Comparison of ENCODE assay signal across 25 cellular contexts in the genomic region with DNA sequence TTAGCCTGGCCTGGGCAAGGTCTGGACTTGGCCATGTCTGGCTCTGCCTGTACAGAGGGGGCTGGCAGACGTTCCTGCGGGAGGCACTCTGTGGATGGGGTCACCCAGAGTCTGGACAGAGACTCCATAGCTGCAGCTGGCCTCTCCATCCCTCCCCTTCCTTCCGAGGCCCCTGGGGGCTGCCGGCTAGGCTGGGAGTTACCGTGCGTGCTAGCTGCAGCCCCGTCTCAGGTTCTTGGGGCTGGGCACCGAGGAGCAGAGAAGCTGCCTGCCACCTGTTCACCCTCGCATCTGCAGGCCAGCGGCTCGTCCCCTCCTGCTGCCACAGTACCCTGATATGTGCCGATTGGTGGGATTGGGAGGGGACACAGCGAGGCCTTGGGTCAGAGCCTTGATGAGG.
DNase-seq lines count a peak whose midpoint lies in the region; ATAC-seq, FAIRE-seq and TF ChIP-seq lines count a peak whose summit lies in the region.
"Had no signal": no experiment of that assay in that cellular context is flagged by ENCODE, and none has a peak within 500 bp of the region (broad histone marks: within the 10 kb centered on the region; RNA-seq: fewer than 3 reads in every experiment).

No MANE protein-coding gene starts in this region.

- 98% methylated on average over 9 of the region's 13 CpGs for WGBS in HepG2 (ENCODE audit: low lambda C conversion rate)

- no peak overlapping the region for H3K4me3 Mint-ChIP-seq in CD4-positive, alpha-beta memory T cell
- no peak overlapping the region for H3K4me3 Mint-ChIP-seq in stimulated activated memory B cell treated with anti-CD40 and anti-IgM and Interleukin-4, amounts not matched to agents 10 μg/mL and 1 μg/mL and 100 μg/mL, for 72 hours
- H3K4me3 Mint-ChIP-seq: activated CD8-positive, alpha-beta memory T cell treated with anti-CD3 and anti-CD28 coated beads, Interleukin-2, amount 10 ng/mL, durations not matched to agents 7 days and 5 days had no signal

- H3K9me3 ChIP-seq in CD4-positive, alpha-beta memory T cell (ENCODE audit: control insufficient read depth in 1 of 2, low read length in 2 of 2), result no peaks in the 10 kb centered on the region
- H3K9me3 ChIP-seq in HepG2 (ENCODE audit: low read length), result no peaks in the 10 kb centered on the region
- H3K9me3 ChIP-seq: prostate gland, testis had no signal

- POLR2A ChIA-PET in CD4-positive, alpha-beta memory T cell (lab: Charles Lee; ENCODE audit: partially characterized antibody), result interaction anchor here (0.6 to 1.1 kb wide), 2 partner anchors 17 to 219 kb away, joined by 3 to 4 read pairs; no protein-coding TSS in a partner anchor
- POLR2A ChIA-PET in RWPE1 (lab: Yijun Ruan, JAX; ENCODE audit: low non-redundant PET) (no interaction called here), HepG2 (lab: Yijun Ruan, JAX) (no interaction called here)

- in situ Hi-C loops in HepG2 (cut with HindIII; ENCODE audit: extremely low pct_ligation_motif_present, low pct_unique_long_range_greater_than_20kb), result no loop called here

- no peaks in the 10 kb centered on the region for H3K36me3 Mint-ChIP-seq in CD4-positive, alpha-beta memory T cell
- no peaks in the 10 kb centered on the region for H3K36me3 Mint-ChIP-seq in stimulated activated memory B cell treated with anti-CD40 and anti-IgM and Interleukin-4, amounts not matched to agents 10 μg/mL and 1 μg/mL and 100 μg/mL, for 72 hours

- TF ChIP-seq POLR2A in HepG2 (IDR thresholded peaks at IDR 0.05; ENCODE audit: insufficient read depth in 1 of 2, low read depth in 2 of 2, low read length in 2 of 2), result no peak

- H4K20me1 ChIP-seq in HepG2 (ENCODE audit: insufficient read depth, low read length), result peaks cover 80% of the 10 kb centered on the region

- no peak for TF ChIP-seq RAD21 in HepG2 (CRISPR knock-in tag; IDR thresholded peaks at IDR 0.05)

- no peak overlapping the region for H3K9ac ChIP-seq in HepG2 (ENCODE audit: insufficient read depth, low read depth, low read length)

- no peak for TF ChIP-seq CTCF in RWPE1 (conservative IDR thresholded peaks at IDR 0.05; ENCODE audit: low read depth)
- no peak for TF ChIP-seq CTCF in HepG2 (CRISPR knock-in tag; IDR thresholded peaks at IDR 0.05)

- peaks cover 50% of the 10 kb centered on the region for H3K4me1 ChIP-seq in CD4-positive, alpha-beta memory T cell (ENCODE audit: insufficient read depth, low read length)
- H3K4me1 ChIP-seq in HepG2 (ENCODE audit: insufficient read depth, low read length), result peaks cover 26% of the 10 kb centered on the region

- H3K4me1 Mint-ChIP-seq in CD4-positive, alpha-beta memory T cell, result peaks cover 29 to 58% (median 43%) of the 10 kb centered on the region in 4 donors
- H3K4me1 Mint-ChIP-seq in stimulated activated memory B cell treated with anti-CD40 and anti-IgM and Interleukin-4, amounts not matched to agents 10 μg/mL and 1 μg/mL and 100 μg/mL, for 72 hours, result peaks cover 49% of the 10 kb centered on the region

- no TSS peak for BruUV-seq in HepG2 (replicated peaks; lab: Mats Ljungman, UMichigan)

- no peak for FAIRE-seq in HepG2 (lab: Jason Lieb, UNC)
- FAIRE-seq: H54, HTR-8/SVneo, small intestine had no signal

- H3K27me3 ChIP-seq in CD4-positive, alpha-beta memory T cell (ENCODE audit: insufficient read depth, low read length), result no peaks in the 10 kb centered on the region
- H3K27me3 ChIP-seq in HepG2 (ENCODE audit: control insufficient read depth in 1 of 2, insufficient read depth in 2 of 2, low read length in 2 of 2), result no peaks in the 10 kb centered on the region
- H3K27me3 ChIP-seq: cardiac muscle cell, testis had no signal

- peaks cover 0 to 5% (median 3%) of the 10 kb centered on the region in 8 donors for H3K9me3 Mint-ChIP-seq in CD4-positive, alpha-beta memory T cell
- H3K9me3 Mint-ChIP-seq in stimulated activated memory B cell treated with anti-CD40 and anti-IgM and Interleukin-4, amounts not matched to agents 10 μg/mL and 1 μg/mL and 100 μg/mL, for 72 hours, result peaks cover 4% of the 10 kb centered on the region

- no peaks in the 10 kb centered on the region for H3K36me3 ChIP-seq in CD4-positive, alpha-beta memory T cell (ENCODE audit: insufficient read depth, low read length)
- H3K36me3 ChIP-seq in HepG2 (replicated peaks in 1 of 2; ENCODE audit: control insufficient read depth in 1 of 2, insufficient read depth in 2 of 2, low read length in 2 of 2), result no peaks in the 10 kb centered on the region
- H3K36me3 ChIP-seq: cardiac muscle cell, prostate gland had no signal

- TF ChIP-seq EP300 in HepG2 (IDR thresholded peaks at IDR 0.05; ENCODE audit: low read depth in 2 of 2, low read length in 2 of 2), result no peak
- TF ChIP-seq EP300 in HepG2 (CRISPR knock-in tag; IDR thresholded peaks at IDR 0.05; ENCODE audit: borderline replicate concordance), result no peak

- no peak for DNase-seq in CD4-positive, alpha-beta memory T cell
- DNase-seq in RWPE1 (ENCODE audit: low spot score) (no peak), HepG2 (ENCODE audit: low spot score) (no peak)
- DNase-seq in stimulated activated naive CD8-positive, alpha-beta T cell treated with anti-CD3 and anti-CD28 coated beads, Interleukin-15, Interleukin-2, amounts not matched to agents 100 U/mL and 50 U/mL, for 24 hours, result no peak
- DNase-seq: activated CD4-positive, alpha-beta T cell treated with anti-CD3 and anti-CD28 coated beads, Interleukin-2, amount 10 ng/mL, durations not matched to agents 7 days and 5 days; activated CD8-positive, alpha-beta memory T cell treated with anti-CD3 and anti-CD28 coated beads, Interleukin-2, amount 10 ng/mL, durations not matched to agents 7 days and 5 days; activated naive CD4-positive, alpha-beta T cell treated with anti-CD3 and anti-CD28 coated beads, Interleukin-2, amount 10 ng/mL, durations not matched to agents 7 days and 5 days; activated T-cell treated with anti-CD3 and anti-CD28 coated beads, Interleukin-2, amount 50 U/mL, for 72 hours; anterior cingulate cortex; COR-L47; GDM1; Karpas-422; mesenchymal stem cell; MV-4-11; NCI-H69; small intestine; stimulated activated CD4-positive, alpha-beta T cell treated with anti-CD3 and anti-CD28 coated beads, Interleukin-2, amount 100 ng/mL, for 24 hours; testis had no signal

- intact Hi-C loops in CD4-positive, alpha-beta memory T cell (cut with micrococcal nuclease), result loop anchor here (2.0 to 10.0 kb wide), 4 partner anchors 17 to 325 kb away; partner anchors contain the start of genes BRD3 and RNU6ATAC
- intact Hi-C loops in HepG2 (cut with micrococcal nuclease; ENCODE audit: unreplicated experiment), result loop anchor here (10.0 kb wide), 1 partner anchor 45 kb away; no protein-coding TSS in a partner anchor

- H3K79me2 ChIP-seq in HepG2 (ENCODE audit: insufficient read depth, low read length), result peaks cover 65% of the 10 kb centered on the region

- H3K27ac ChIP-seq in CD4-positive, alpha-beta memory T cell (ENCODE audit: low read depth, low read length), result peak overlapping the region; percentile 97
- peak overlapping the region; percentile 99 for H3K27ac ChIP-seq in RWPE1
- H3K27ac ChIP-seq in HepG2 (ENCODE audit: extremely low read length, insufficient read depth, low read length), result no peak overlapping the region
- H3K27ac ChIP-seq: cardiac muscle cell, testis had no signal

- CTCF ChIA-PET in CD4-positive, alpha-beta memory T cell (lab: Charles Lee; ENCODE audit: partially characterized antibody), result no interaction called here
- CTCF ChIA-PET in RWPE1 (lab: Yijun Ruan, JAX) (no interaction called here), HepG2 (lab: Yijun Ruan, JAX; ENCODE audit: low intra/inter-chr PET ratio, low total read pairs) (no interaction called here)

- H2AFZ ChIP-seq in HepG2 (ENCODE audit: low read length), result no peak overlapping the region

- H3K27me3 Mint-ChIP-seq in CD4-positive, alpha-beta memory T cell, result no peaks in the 10 kb centered on the region
- H3K27me3 Mint-ChIP-seq in stimulated activated memory B cell treated with anti-CD40 and anti-IgM and Interleukin-4, amounts not matched to agents 10 μg/mL and 1 μg/mL and 100 μg/mL, for 72 hours, result no peaks in the 10 kb centered on the region

- ATAC-seq in HepG2 (no peak), HG03025 (IDR thresholded peaks at IDR 0.05; ENCODE audit: low FRiP score, unreplicated experiment) (no peak), HG02642 (IDR thresholded peaks at IDR 0.05; ENCODE audit: poor library complexity, unreplicated experiment) (no peak)
- no peak for ATAC-seq in stimulated activated memory B cell treated with anti-CD40 and anti-IgM and Interleukin-4, amounts not matched to agents 10 μg/mL and 1 μg/mL and 100 μg/mL, for 72 hours
- no peak for ATAC-seq in stimulated activated naive CD8-positive, alpha-beta T cell treated with anti-CD3 and anti-CD28 coated beads, Interleukin-15, Interleukin-2, amounts not matched to agents 100 U/mL and 50 U/mL, for 24 hours

- H3K4me2 ChIP-seq in HepG2 (ENCODE audit: low read depth, low read length), result no peak overlapping the region

- peak overlapping the region in 5 of 7 donors; percentile 41 to 98 (median 62) for H3K27ac Mint-ChIP-seq in CD4-positive, alpha-beta memory T cell
- H3K27ac Mint-ChIP-seq in stimulated activated memory B cell treated with anti-CD40 and anti-IgM and Interleukin-4, amounts not matched to agents 10 μg/mL and 1 μg/mL and 100 μg/mL, for 72 hours, result peak overlapping the region; percentile 94

- H3K4me3 ChIP-seq in CD4-positive, alpha-beta memory T cell (ENCODE audit: low read length in 2 of 2), result no peak overlapping the region
- no peak overlapping the region for H3K4me3 ChIP-seq in HepG2 (replicated peaks in 1 of 3; ENCODE audit: insufficient read depth in 1 of 3, low read depth in 2 of 3, low read length in 3 of 3)
- H3K4me3 ChIP-seq: cardiac muscle cell, prostate gland, testis had no signal

TF ChIP-seq in HepG2, 621 proteins besides CTCF, POLR2A, EP300 and RAD21 (continues in another document):
- 0 out of 2 replicates have a peak, but pooled peaks have one; percentile 17 for TF ChIP-seq PCBP1 (IDR thresholded peaks at IDR 0.05; ENCODE audit: borderline replicate concordance, low read depth, low read length)
